In the genomic region with DNA sequence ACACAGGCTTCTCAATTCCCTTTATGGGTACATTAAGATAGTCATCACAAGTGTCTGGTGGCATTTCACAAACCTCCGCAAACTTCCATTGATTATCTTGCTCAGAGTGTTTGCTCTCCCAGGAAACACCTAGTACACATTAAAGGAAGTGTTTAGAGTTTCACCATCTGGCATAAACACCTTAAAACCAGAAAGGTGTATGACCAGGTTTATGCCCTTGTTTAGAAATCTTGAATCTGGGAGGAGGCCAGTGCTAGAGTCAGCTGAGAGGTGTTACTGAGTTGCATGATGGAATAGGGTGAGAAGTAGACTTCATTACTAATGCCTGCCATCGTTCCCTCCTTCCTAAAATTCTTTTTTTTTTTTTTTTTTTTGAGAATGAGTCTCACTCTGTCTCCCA, we compare ENCODE assay signal across 27 cellular contexts.
DNase-seq lines count a peak whose midpoint lies in the region; ATAC-seq and TF ChIP-seq lines count a peak whose summit lies in the region.
"Had no signal": no experiment of that assay in that cellular context is flagged by ENCODE, and none has a peak within 500 bp of the region (broad histone marks: within the 10 kb centered on the region; RNA-seq: fewer than 3 reads in every experiment).

No MANE protein-coding gene starts in this region.

- no peaks in the 10 kb centered on the region for H3K9me3 ChIP-seq in mucosa of descending colon
- H3K9me3 ChIP-seq: A549, BE2C, BLaER1, Caco-2 had no signal

- no peaks in the 10 kb centered on the region for H3K36me3 ChIP-seq in mucosa of descending colon (ENCODE audit: low read depth)
- H3K36me3 ChIP-seq: BE2C, BLaER1 had no signal

- no peaks in the 10 kb centered on the region for H3K4me1 ChIP-seq in mucosa of descending colon (ENCODE audit: low read depth)
- H3K4me1 ChIP-seq: BE2C, Caco-2 had no signal

- no peak for DNase-seq in left colon
- no peak for DNase-seq in mucosa of descending colon
- no peak for DNase-seq in SK-N-DZ (ENCODE audit: low spot score)
- DNase-seq: 8988T; ACHN; AML-193; BE2C; C1 segment of cervical spinal cord; Caco-2; Calu3; CD4-positive, alpha-beta memory T cell; CD4-positive, alpha-beta T cell; CD4-positive, CD25-positive, alpha-beta regulatory T cell; CD8-positive, alpha-beta memory T cell; CD8-positive, alpha-beta T cell; COR-L47; DMS 273 treated with DMSO at 0.1 percent for 48 hours; DMS153; DMS53; DMS79; DMS79 treated with DMSO at 0.1 percent for 48 hours; DND-41; EL had no signal

- H3K4me3 ChIP-seq in mucosa of descending colon, result no peak overlapping the region
- H3K4me3 ChIP-seq: A549; BLaER1; BLaER1 treated with 17β-estradiol and CSF1 and Interleukin-3, amounts not matched to agents 10 nM and 100 nM had no signal

- intact Hi-C loops in left colon (cut with DNase I, micrococcal nuclease), result no loop called here
- intact Hi-C loops in mucosa of descending colon (cut with DNase I, micrococcal nuclease), result no loop called here

- TF ChIP-seq CTCF in mucosa of descending colon (IDR thresholded peaks at IDR 0.05), result no peak

- peak; percentile 53 for ATAC-seq in left colon
- peak; percentile 62 for ATAC-seq in mucosa of descending colon
- no peak for ATAC-seq in GM18858 (IDR thresholded peaks at IDR 0.05; ENCODE audit: unreplicated experiment)
- ATAC-seq: A549; CD8-positive, alpha-beta T cell had no signal
